ENCODE assay signal across 23 cellular contexts in the genomic region with DNA sequence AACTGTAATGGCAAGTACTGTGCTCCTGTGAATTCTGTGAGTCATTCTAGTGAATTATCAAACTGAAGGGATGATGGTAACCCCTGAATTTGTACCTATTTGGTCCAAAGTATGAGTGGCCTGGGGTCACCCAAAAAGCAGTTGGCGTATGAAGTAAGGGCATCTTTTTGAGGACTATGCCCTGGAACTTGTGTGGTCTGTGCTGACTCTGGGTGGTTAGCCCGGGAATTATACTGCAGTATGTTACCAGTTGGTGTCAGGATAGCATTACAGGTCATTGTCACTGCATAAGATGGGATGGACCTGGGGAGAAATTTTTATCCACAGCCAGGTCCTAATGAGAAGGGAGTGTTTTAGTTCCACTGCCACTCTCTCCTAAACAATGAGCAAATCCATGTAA.
A peak's percentile ranks its signal among the peaks of the same experiment; 100 is the strongest.
DNase-seq lines count a peak whose midpoint lies in the region; ATAC-seq, FAIRE-seq and TF ChIP-seq lines count a peak whose summit lies in the region.
"Had no signal": no experiment of that assay in that cellular context is flagged by ENCODE, and none has a peak within 500 bp of the region (broad histone marks: within the 10 kb centered on the region; RNA-seq: fewer than 3 reads in every experiment).

No MANE protein-coding gene starts in this region.

- TF ChIP-seq CTCF in HCT116 (IDR thresholded peaks at IDR 0.05 in 2 of 3, conservative IDR thresholded peaks at IDR 0.05 in 1 of 3; ENCODE audit: borderline replicate concordance in 1 of 3, insufficient read depth in 1 of 3, low read depth in 2 of 3, low read length in 2 of 3), result 0 out of 6 replicates have a peak, but pooled peaks of 1 of the 3 experiments have one; percentile 7

- peaks cover 0 to 5% of the 10 kb centered on the region in 2 experiments; a peak in 1 of 4 replicates for H3K4me1 ChIP-seq in HCT116 (ENCODE audit: control insufficient read depth in 1 of 2, insufficient read depth in 2 of 2, low read length in 2 of 2)
- H3K4me1 ChIP-seq: adrenal gland, breast epithelium, Caco-2, parathyroid adenoma had no signal

- H3K27ac ChIP-seq in HCT116 (ENCODE audit: low read depth, low read length), result no peak overlapping the region
- H3K27ac ChIP-seq: breast epithelium, parathyroid adenoma, tibial artery had no signal

- no peaks in the 10 kb centered on the region for H3K36me3 ChIP-seq in HCT116 (ENCODE audit: control insufficient read depth in 1 of 2, insufficient read depth in 2 of 2, low read length in 2 of 2)
- H3K36me3 ChIP-seq: adrenal gland, breast epithelium, MG63, tibial artery had no signal

- H3K79me2 ChIP-seq in HCT116 (ENCODE audit: insufficient read depth, low read length), result no peaks in the 10 kb centered on the region
- H3K79me2 ChIP-seq: parathyroid adenoma had no signal

- no peak overlapping the region for H3K9ac ChIP-seq in HCT116 (ENCODE audit: low read length)
- H3K9ac ChIP-seq: parathyroid adenoma had no signal

- intact Hi-C loops in HCT116 (cut with micrococcal nuclease), result no loop called here
- intact Hi-C loops in sciatic nerve (cut with DNase I), result no loop called here

- H3K27me3 ChIP-seq in HCT116 (ENCODE audit: insufficient read depth, low read length), result no peaks in the 10 kb centered on the region
- H3K27me3 ChIP-seq: adrenal gland, breast epithelium, MG63, tibial artery had no signal

- POLR2A ChIA-PET in HCT116 (lab: Charles Lee), result no interaction called here
- POLR2A ChIA-PET in HEK293T (lab: Yijun Ruan, JAX), result no interaction called here

- TF ChIP-seq POLR2A in HCT116 (IDR thresholded peaks at IDR 0.05; ENCODE audit: borderline replicate concordance, extremely low read depth, insufficient read depth, insufficient read length) (no peak), GM12892 (IDR thresholded peaks at IDR 0.05; ENCODE audit: low read depth, low read length) (no peak)

- ATAC-seq in HCT116 (no peak), sciatic nerve (peak; percentile 44), GM18502 (IDR thresholded peaks at IDR 0.05; ENCODE audit: poor library complexity, unreplicated experiment) (no peak)
- ATAC-seq: naive thymus-derived CD8-positive, alpha-beta T cell had no signal

- no peak overlapping the region for H2AFZ ChIP-seq in HCT116 (ENCODE audit: low read depth, low read length, poor library complexity, severe bottlenecking)
- H2AFZ ChIP-seq: parathyroid adenoma had no signal

- CTCF ChIA-PET in HCT116 (lab: Charles Lee), result no interaction called here
- CTCF ChIA-PET in HEK293T (lab: Yijun Ruan, JAX), result no interaction called here

- TF ChIP-seq RAD21 in HCT116 (IDR thresholded peaks at IDR 0.05; ENCODE audit: low read depth), result peak; percentile 24; the same call in 1 of the 2 replicates

- H3K4me3 ChIP-seq in HCT116 (replicated peaks in 1 of 2; ENCODE audit: low read depth in 1 of 2, low read length in 2 of 2), result no peak overlapping the region
- H3K4me3 ChIP-seq: adrenal gland, breast epithelium, lung, MG63, tibial artery had no signal

- no peak for DNase-seq in HCT116 (ENCODE audit: low read depth, low spot score)
- DNase-seq in SK-MEL-5 (ENCODE audit: low read depth, low spot score), result peak; percentile 6
- DNase-seq in hippocampal formation (lab: John Stamatoyannopoulos, UW), result peak; percentile 30 to 38
- no peak for DNase-seq in sciatic nerve (ENCODE audit: low spot score)
- no peak for DNase-seq in HEK293T (ENCODE audit: extremely low spot score)
- no peak for DNase-seq in GM12892 (ENCODE audit: insufficient read length)
- DNase-seq: activated CD4-positive, alpha-beta T cell treated with anti-CD3 and anti-CD28 coated beads, Interleukin-2, amount 50 U/mL, for 1 hour; activated CD8-positive, alpha-beta memory T cell treated with anti-CD3 and anti-CD28 coated beads, Interleukin-2, amount 50 U/mL, for 48 hours; activated effector memory CD4-positive, alpha-beta T cell treated with anti-CD3 and anti-CD28 coated beads, Interleukin-2, amount 50 U/mL, for 16 hours; AML-193; Caco-2; DND-41; naive thymus-derived CD8-positive, alpha-beta T cell; NCI-H1436; NCI-H526; stimulated activated naive CD4-positive, alpha-beta T cell; tibial artery had no signal

- no peak overlapping the region for H3K4me2 ChIP-seq in HCT116 (ENCODE audit: low read length)

- RAD21 ChIA-PET in HCT116 (lab: Charles Lee; ENCODE audit: low non-redundant PET in 1 of 2, low total read pairs in 2 of 2, uncharacterized antibody in 2 of 2, unreplicated experiment in 2 of 2), result no interaction called here

- no peak for FAIRE-seq in GM12892 (lab: Jason Lieb, UNC)

- H3K9me2 ChIP-seq in HCT116 (ENCODE audit: insufficient read depth), result no peaks in the 10 kb centered on the region

- H4K20me1 ChIP-seq in HCT116 (ENCODE audit: insufficient read depth), result no peaks in the 10 kb centered on the region

- in situ Hi-C loops in SK-MEL-5 (cut with HindIII; ENCODE audit: low pct_unique_long_range_greater_than_20kb, low sequenced_read_pairs), result no loop called here

- no peaks in the 10 kb centered on the region for H3K9me3 ChIP-seq in HCT116 (ENCODE audit: control insufficient read depth in 1 of 2, insufficient read depth in 1 of 2, low read depth in 1 of 2, low read length in 2 of 2)
- H3K9me3 ChIP-seq: adrenal gland, breast epithelium, Caco-2, MG63, tibial artery had no signal

- BruUV-seq in HCT116 (replicated peaks; lab: Mats Ljungman, UMichigan), result no TSS peak

TF ChIP-seq in HCT116, 20 proteins besides CTCF, POLR2A, EP300 and RAD21 (continues in another document):
- TF ChIP-seq, protein P1, sequence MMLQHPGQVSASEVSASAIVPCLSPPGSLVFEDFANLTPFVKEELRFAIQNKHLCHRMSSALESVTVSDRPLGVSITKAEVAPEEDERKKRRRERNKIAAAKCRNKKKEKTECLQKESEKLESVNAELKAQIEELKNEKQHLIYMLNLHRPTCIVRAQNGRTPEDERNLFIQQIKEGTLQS (IDR thresholded peaks at IDR 0.05), result no peak
- no peak for TF ChIP-seq ZNF274 (IDR thresholded peaks at IDR 0.05; ENCODE audit: low read depth, low read length)
- TF ChIP-seq, protein P2, sequence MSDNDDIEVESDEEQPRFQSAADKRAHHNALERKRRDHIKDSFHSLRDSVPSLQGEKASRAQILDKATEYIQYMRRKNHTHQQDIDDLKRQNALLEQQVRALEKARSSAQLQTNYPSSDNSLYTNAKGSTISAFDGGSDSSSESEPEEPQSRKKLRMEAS (IDR thresholded peaks at IDR 0.05), result no peak
- TF ChIP-seq, protein P3, sequence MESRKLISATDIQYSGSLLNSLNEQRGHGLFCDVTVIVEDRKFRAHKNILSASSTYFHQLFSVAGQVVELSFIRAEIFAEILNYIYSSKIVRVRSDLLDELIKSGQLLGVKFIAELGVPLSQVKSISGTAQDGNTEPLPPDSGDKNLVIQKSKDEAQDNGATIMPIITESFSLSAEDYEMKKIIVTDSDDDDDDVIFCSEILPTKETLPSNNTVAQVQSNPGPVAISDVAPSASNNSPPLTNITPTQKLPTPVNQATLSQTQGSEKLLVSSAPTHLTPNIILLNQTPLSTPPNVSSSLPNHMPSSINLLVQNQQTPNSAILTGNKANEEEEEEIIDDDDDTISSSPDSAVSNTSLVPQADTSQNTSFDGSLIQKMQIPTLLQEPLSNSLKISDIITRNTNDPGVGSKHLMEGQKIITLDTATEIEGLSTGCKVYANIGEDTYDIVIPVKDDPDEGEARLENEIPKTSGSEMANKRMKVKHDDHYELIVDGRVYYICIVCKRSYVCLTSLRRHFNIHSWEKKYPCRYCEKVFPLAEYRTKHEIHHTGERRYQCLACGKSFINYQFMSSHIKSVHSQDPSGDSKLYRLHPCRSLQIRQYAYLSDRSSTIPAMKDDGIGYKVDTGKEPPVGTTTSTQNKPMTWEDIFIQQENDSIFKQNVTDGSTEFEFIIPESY (IDR thresholded peaks at IDR 0.05; ENCODE audit: extremely low read depth, insufficient replicate concordance, low read length), result no peak
- no peak for TF ChIP-seq YY1 (IDR thresholded peaks at IDR 0.05; ENCODE audit: extremely low read depth, insufficient replicate concordance, low read depth, low read length)

TF ChIP-seq in HEK293T, 16 proteins besides CTCF, POLR2A, EP300 and RAD21:
- no peak for TF ChIP-seq ZNF384 (IDR thresholded peaks at IDR 0.05)
- TF ChIP-seq ARNT (IDR thresholded peaks at IDR 0.05), result no peak

Comparison
In these comparisons a context has a peak if more than half of its experiments do, and no peak if none do; other contexts are left out.
1. DNase-seq: peak in SK-MEL-5 (single experiment) and hippocampal formation (2 of 2); none in HCT116 (single experiment), sciatic nerve (single experiment), HEK293T (single experiment) and GM12892 (single experiment).